1 cellular context compared by ENCODE assay signal in genomic region chr5:116658141-116658540, GRCh38.
TF ChIP-seq lines count a peak whose summit lies in the region.

No MANE protein-coding gene starts in this region.

TF ChIP-seq in GM12878, 131 proteins besides CTCF, POLR2A, EP300 and RAD21 (continued from another document):
- TF ChIP-seq CUX1 (IDR thresholded peaks at IDR 0.05; ENCODE audit: insufficient replicate concordance, low read depth, low read length) (no peak), BMI1 (IDR thresholded peaks at IDR 0.05; ENCODE audit: borderline replicate concordance) (no peak), EGR1 (IDR thresholded peaks at IDR 0.05; ENCODE audit: borderline replicate concordance in 1 of 2, low read depth in 2 of 2, low read length in 2 of 2) (no peak), SUZ12 (IDR thresholded peaks at IDR 0.05; ENCODE audit: unreplicated experiment) (no peak), E2F4 (IDR thresholded peaks at IDR 0.05; ENCODE audit: low read depth, low read length) (no peak), RELA (IDR thresholded peaks at IDR 0.05; ENCODE audit: borderline replicate concordance, partially characterized antibody) (no peak), E4F1 (IDR thresholded peaks at IDR 0.05; ENCODE audit: borderline replicate concordance, partially characterized antibody) (no peak), ZNF274 (IDR thresholded peaks at IDR 0.05; ENCODE audit: insufficient read depth, insufficient read length) (no peak), LARP7 (IDR thresholded peaks at IDR 0.05) (no peak), ZBTB40 (IDR thresholded peaks at IDR 0.05; ENCODE audit: borderline replicate concordance) (no peak)
